Comparison of ENCODE assay signal across 13 cellular contexts in genomic region chr20:15674253-15675145, GRCh38.
DNase-seq lines count a peak whose midpoint lies in the region.
"Had no signal": no experiment of that assay in that cellular context is flagged by ENCODE, and none has a peak within 500 bp of the region (broad histone marks: within the 10 kb centered on the region; RNA-seq: fewer than 3 reads in every experiment).

No MANE protein-coding gene starts in this region.

- H3K4me3 ChIP-seq in SJSA1: no peak overlapping the region
- H3K4me3 ChIP-seq: K562, SJCRH30, thyroid gland had no signal

- H3K36me3 ChIP-seq in SJSA1: no peaks in the 10 kb centered on the region
- H3K36me3 ChIP-seq: SJCRH30, thyroid gland had no signal

- no peaks in the 10 kb centered on the region for H3K9me3 ChIP-seq in SJSA1 (replicated peaks)
- H3K9me3 ChIP-seq: SJCRH30, thyroid gland had no signal

- DNase-seq in EH (ENCODE audit: low read depth): peak; percentile 51
- DNase-seq in NCI-H1105 treated with DMSO at 0.1 percent for 48 hours (lab: John Stamatoyannopoulos, UW): peak; percentile 82
- DNase-seq in SJSA1 (ENCODE audit: low read depth in 1 of 2, low spot score in 2 of 2): no peak
- DNase-seq in kidney tubule cell (ENCODE audit: low spot score): peak; percentile 65
- no peak for DNase-seq in pons (ENCODE audit: low spot score)
- no peak for DNase-seq in NCI-H187 (lab: John Stamatoyannopoulos, UW)
- no peak for DNase-seq in cerebellar cortex (ENCODE audit: low spot score)
- DNase-seq: activated T-cell treated with anti-CD3 and anti-CD28 coated beads, Interleukin-2, amount 50 U/mL, for 1 hour; effector memory CD4-positive, alpha-beta T cell; SJCRH30; T-helper 17 cell; thyroid gland had no signal

- no peaks in the 10 kb centered on the region for H3K27me3 ChIP-seq in SJSA1 (replicated peaks)
- H3K27me3 ChIP-seq: SJCRH30, thyroid gland had no signal

- peak overlapping the region; percentile 87 for H3K27ac ChIP-seq in SJSA1
- H3K27ac ChIP-seq: SJCRH30, thyroid gland had no signal

- H3K4me1 ChIP-seq in SJSA1 (replicated peaks): peaks cover 27% of the 10 kb centered on the region
- H3K4me1 ChIP-seq: SJCRH30, thyroid gland had no signal

Comparison
In these comparisons a context has a peak if more than half of its experiments do, and no peak if none do; other contexts are left out.
1. DNase-seq: peak in EH (single experiment), NCI-H1105 treated with DMSO at 0.1 percent for 48 hours (single experiment) and kidney tubule cell (single experiment); none in SJSA1 (0 of 2), pons (single experiment), NCI-H187 (0 of 2) and cerebellar cortex (single experiment).